ENCODE assay signal across 16 cellular contexts in genomic region chr11:104410336-104410735, GRCh38.
"Had no signal": no experiment of that assay in that cellular context is flagged by ENCODE, and none has a peak within 500 bp of the region (broad histone marks: within the 10 kb centered on the region; RNA-seq: fewer than 3 reads in every experiment).

No MANE protein-coding gene starts in this region.

- H3K27ac ChIP-seq: body of pancreas, dorsolateral prefrontal cortex, left ventricle myocardium inferior, spleen, upper lobe of right lung had no signal

- H3K36me3 ChIP-seq: heart left ventricle, left ventricle myocardium inferior, spleen, upper lobe of right lung had no signal

- H3K4me3 ChIP-seq: body of pancreas, dorsolateral prefrontal cortex, left ventricle myocardium inferior, spleen, upper lobe of right lung had no signal

- H3K27me3 ChIP-seq: body of pancreas, heart left ventricle, spleen, upper lobe of right lung had no signal

- H3K9me3 ChIP-seq: body of pancreas, heart left ventricle, left ventricle myocardium inferior, spleen, upper lobe of right lung had no signal

- ATAC-seq: body of pancreas; heart left ventricle; sciatic nerve; stimulated activated naive B cell treated with anti-CD40 and anti-IgM and Interleukin-4, amounts not matched to agents 10 μg/mL and 1 μg/mL and 100 μg/mL, for 72 hours; upper lobe of right lung had no signal

- FAIRE-seq: colon, frontal cortex, TTC549 had no signal

- H3K9me3 Mint-ChIP-seq: activated naive CD4-positive, alpha-beta T cell treated with anti-CD3 and anti-CD28 coated beads, Interleukin-2, amount 50 U/mL, for 24 hours; stimulated activated naive B cell treated with anti-CD40 and anti-IgM and Interleukin-4, amounts not matched to agents 10 μg/mL and 1 μg/mL and 100 μg/mL, for 72 hours had no signal

- H3K36me3 Mint-ChIP-seq: activated naive CD4-positive, alpha-beta T cell treated with anti-CD3 and anti-CD28 coated beads, Interleukin-2, amount 50 U/mL, for 24 hours; stimulated activated naive B cell treated with anti-CD40 and anti-IgM and Interleukin-4, amounts not matched to agents 10 μg/mL and 1 μg/mL and 100 μg/mL, for 72 hours had no signal

- H3K27ac Mint-ChIP-seq: activated naive CD4-positive, alpha-beta T cell treated with anti-CD3 and anti-CD28 coated beads, Interleukin-2, amount 50 U/mL, for 24 hours; stimulated activated naive B cell treated with anti-CD40 and anti-IgM and Interleukin-4, amounts not matched to agents 10 μg/mL and 1 μg/mL and 100 μg/mL, for 72 hours had no signal

- DNase-seq: activated CD4-positive, alpha-beta T cell treated with anti-CD3 and anti-CD28 coated beads, Interleukin-2, amount 50 U/mL, for 4 hours; activated gamma-delta T cell; body of pancreas; central memory CD4-positive, alpha-beta T cell; dorsolateral prefrontal cortex; heart left ventricle; left ventricle myocardium inferior; mammary epithelial cell; spleen; stimulated activated naive B cell treated with anti-CD40 and anti-IgM and Interleukin-4, amounts not matched to agents 10 μg/mL and 1 μg/mL and 100 μg/mL, for 72 hours; upper lobe of right lung had no signal

- H3K27me3 Mint-ChIP-seq: stimulated activated naive B cell treated with anti-CD40 and anti-IgM and Interleukin-4, amounts not matched to agents 10 μg/mL and 1 μg/mL and 100 μg/mL, for 72 hours had no signal

- H3K4me1 Mint-ChIP-seq: activated naive CD4-positive, alpha-beta T cell treated with anti-CD3 and anti-CD28 coated beads, Interleukin-2, amount 50 U/mL, for 24 hours; stimulated activated naive B cell treated with anti-CD40 and anti-IgM and Interleukin-4, amounts not matched to agents 10 μg/mL and 1 μg/mL and 100 μg/mL, for 72 hours had no signal

- H3K4me3 Mint-ChIP-seq: activated naive CD4-positive, alpha-beta T cell treated with anti-CD3 and anti-CD28 coated beads, Interleukin-2, amount 50 U/mL, for 24 hours; stimulated activated naive B cell treated with anti-CD40 and anti-IgM and Interleukin-4, amounts not matched to agents 10 μg/mL and 1 μg/mL and 100 μg/mL, for 72 hours had no signal

- H3K4me1 ChIP-seq: body of pancreas, left ventricle myocardium inferior, spleen, upper lobe of right lung had no signal
